In genomic region chr2:66528974-66529724, GRCh38 we compare ENCODE assay signal across 30 cellular contexts.
"Had no signal": no experiment of that assay in that cellular context is flagged by ENCODE, and none has a peak within 500 bp of the region (broad histone marks: within the 10 kb centered on the region; RNA-seq: fewer than 3 reads in every experiment).

No MANE protein-coding gene starts in this region.

- H3K4me1 Mint-ChIP-seq: activated CD4-positive, alpha-beta T cell treated with anti-CD3 and anti-CD28 coated beads, Interleukin-2, amount 10 ng/mL, durations not matched to agents 24 days and 14 days; activated naive CD8-positive, alpha-beta T cell treated with anti-CD3 and anti-CD28 coated beads for 36 hours; activated T-helper 17 cell treated with anti-CD3 and anti-CD28 coated beads, Interleukin-2, amount 50 U/mL, for 72 hours; central memory CD8-positive, alpha-beta T cell had no signal

- H3K27ac ChIP-seq: brain microvascular endothelial cell, Peyer's patch had no signal

- H3K4me3 Mint-ChIP-seq: activated CD4-positive, alpha-beta T cell treated with anti-CD3 and anti-CD28 coated beads, Interleukin-2, amount 10 ng/mL, durations not matched to agents 24 days and 14 days; activated CD8-positive, alpha-beta T cell treated with anti-CD3 and anti-CD28 coated beads for 36 hours; activated naive CD8-positive, alpha-beta T cell treated with anti-CD3 and anti-CD28 coated beads for 36 hours; activated T-cell treated with anti-CD3 and anti-CD28 coated beads, Interleukin-2, amount 50 U/mL, for 72 hours; activated T-helper 17 cell treated with anti-CD3 and anti-CD28 coated beads, Interleukin-2, amount 50 U/mL, for 72 hours; central memory CD8-positive, alpha-beta T cell had no signal

- ATAC-seq: activated CD8-positive, alpha-beta T cell treated with anti-CD3 and anti-CD28 coated beads for 36 hours; activated T-cell treated with anti-CD3 and anti-CD28 coated beads, Interleukin-2, amount 50 U/mL, for 72 hours; activated T-helper 17 cell treated with anti-CD3 and anti-CD28 coated beads, Interleukin-2, amount 50 U/mL, for 72 hours; PC-3 had no signal

- DNase-seq: activated CD4-positive, alpha-beta T cell treated with anti-CD3 and anti-CD28 coated beads, Interleukin-2, amount 10 ng/mL, durations not matched to agents 24 days and 14 days; activated CD4-positive, alpha-beta T cell treated with anti-CD3 and anti-CD28 coated beads, Interleukin-2, amount 50 U/mL, for 4 hours; activated CD8-positive, alpha-beta T cell treated with anti-CD3 and anti-CD28 coated beads for 36 hours; activated effector memory CD4-positive, alpha-beta T cell treated with anti-CD3 and anti-CD28 coated beads, Interleukin-2, amount 50 U/mL, for 16 hours; activated naive CD4-positive, alpha-beta T cell; activated naive CD4-positive, alpha-beta T cell treated with anti-CD3 and anti-CD28 coated beads, Interleukin-2, amount 50 U/mL, for 16 hours; activated naive CD8-positive, alpha-beta T cell treated with anti-CD3 and anti-CD28 coated beads for 36 hours; activated T-cell treated with anti-CD3 and anti-CD28 coated beads, Interleukin-2, amount 50 U/mL, for 1 hour; activated T-cell treated with anti-CD3 and anti-CD28 coated beads, Interleukin-2, amount 50 U/mL, for 72 hours; amniotic stem cell; aorta; brain microvascular endothelial cell; Kasumi-1; KG1; MG63; NCI-H1048; NCI-H1436 treated with DMSO at 0.1 percent for 48 hours; NCI-H1694 treated with DMSO at 0.1 percent for 48 hours; NCI-H2029; NCI-H2171; NCI-H510A; NCI-H526; NCI-H748 treated with DMSO at 0.1 percent for 48 hours; NK-92 treated with Interleukin-12 subunit alpha and Interleukin-12 subunit beta, amount 100 ng/mL, for 24 hours; PC-3; Peyer's patch; RPMI8226; SIG-M5 had no signal

- H3K36me3 Mint-ChIP-seq: activated naive CD8-positive, alpha-beta T cell treated with anti-CD3 and anti-CD28 coated beads for 36 hours had no signal

- H3K9me3 ChIP-seq: MG63, Peyer's patch had no signal

- H3K9me3 Mint-ChIP-seq: activated CD4-positive, alpha-beta T cell treated with anti-CD3 and anti-CD28 coated beads, Interleukin-2, amount 10 ng/mL, durations not matched to agents 24 days and 14 days; activated CD8-positive, alpha-beta T cell treated with anti-CD3 and anti-CD28 coated beads for 36 hours; activated naive CD8-positive, alpha-beta T cell treated with anti-CD3 and anti-CD28 coated beads for 36 hours; activated T-helper 17 cell treated with anti-CD3 and anti-CD28 coated beads, Interleukin-2, amount 50 U/mL, for 72 hours had no signal

- H3K4me3 ChIP-seq: MG63, Peyer's patch had no signal

- H3K36me3 ChIP-seq: brain microvascular endothelial cell, MG63, Peyer's patch had no signal

- H3K27ac Mint-ChIP-seq: activated CD4-positive, alpha-beta T cell treated with anti-CD3 and anti-CD28 coated beads, Interleukin-2, amount 10 ng/mL, durations not matched to agents 24 days and 14 days; activated CD8-positive, alpha-beta T cell treated with anti-CD3 and anti-CD28 coated beads for 36 hours; activated naive CD8-positive, alpha-beta T cell treated with anti-CD3 and anti-CD28 coated beads for 36 hours; activated T-cell treated with anti-CD3 and anti-CD28 coated beads, Interleukin-2, amount 50 U/mL, for 72 hours; activated T-helper 17 cell treated with anti-CD3 and anti-CD28 coated beads, Interleukin-2, amount 50 U/mL, for 72 hours had no signal

- H3K27me3 ChIP-seq: brain microvascular endothelial cell, MG63, Peyer's patch had no signal

- H3K27me3 Mint-ChIP-seq: activated CD4-positive, alpha-beta T cell treated with anti-CD3 and anti-CD28 coated beads, Interleukin-2, amount 10 ng/mL, durations not matched to agents 24 days and 14 days; activated CD8-positive, alpha-beta T cell treated with anti-CD3 and anti-CD28 coated beads for 36 hours; activated T-helper 17 cell treated with anti-CD3 and anti-CD28 coated beads, Interleukin-2, amount 50 U/mL, for 72 hours; central memory CD8-positive, alpha-beta T cell had no signal
